Comparison of ENCODE assay signal across 27 cellular contexts in the genomic region with DNA sequence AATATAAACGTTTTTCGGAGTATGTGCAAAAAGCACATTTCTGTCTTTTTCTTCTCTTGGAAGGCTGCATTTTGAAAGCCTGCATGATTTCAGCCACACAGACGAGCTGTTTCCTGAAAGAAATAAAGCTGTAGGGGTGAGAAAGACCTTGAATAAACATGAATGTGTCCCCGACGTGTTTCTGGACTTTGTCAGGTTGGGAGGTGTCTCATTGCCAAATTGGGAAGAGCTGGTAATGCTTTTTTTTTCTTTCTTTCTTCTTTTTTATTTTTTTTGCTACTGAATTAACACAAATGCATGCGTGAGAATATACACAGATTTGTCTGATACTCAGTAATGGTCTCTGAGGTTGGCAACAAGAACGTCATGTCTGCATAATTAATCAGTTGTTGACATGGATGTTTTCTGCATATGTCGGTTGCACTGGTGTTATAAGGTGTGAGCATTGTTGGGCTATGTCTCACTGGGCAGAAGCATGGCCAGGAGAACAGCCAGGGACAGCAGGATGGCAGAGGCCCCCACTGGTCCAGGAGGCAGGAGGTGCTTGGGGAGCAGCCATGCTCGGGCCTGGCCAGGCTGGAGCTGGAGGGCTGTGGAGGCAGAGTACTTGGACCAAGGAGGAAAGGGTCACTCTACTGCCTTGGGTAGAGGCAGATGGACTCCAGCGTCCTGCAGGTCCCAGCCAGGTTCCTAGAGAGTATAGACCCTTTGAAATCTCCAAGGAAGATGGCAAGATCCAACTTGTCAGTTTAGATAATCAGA. TPM values are rescaled to one million over a fixed set of nuclear protein-coding genes. Genes with fewer than 3 reads are reported as not detected.
A peak's percentile ranks its signal among the peaks of the same experiment; 100 is the strongest.
DNase-seq lines count a peak whose midpoint lies in the region; ATAC-seq, FAIRE-seq and TF ChIP-seq lines count a peak whose summit lies in the region.
"Had no signal": no experiment of that assay in that cellular context is flagged by ENCODE, and none has a peak within 500 bp of the region (broad histone marks: within the 10 kb centered on the region; RNA-seq: fewer than 3 reads in every experiment).

No MANE protein-coding gene starts in this region.

- TF ChIP-seq CTCF in ascending aorta (IDR thresholded peaks at IDR 0.05): no peak
- TF ChIP-seq CTCF in H1 (IDR thresholded peaks at IDR 0.05; ENCODE audit: control extremely low read depth in 1 of 3, insufficient read depth in 1 of 3, low read depth in 1 of 3, low read length in 3 of 3): no peak
- TF ChIP-seq CTCF in mesothelial cell of epicardium (IDR thresholded peaks at IDR 0.05; ENCODE audit: unreplicated experiment): no peak
- no peak for TF ChIP-seq CTCF in tibial artery (IDR thresholded peaks at IDR 0.05)
- TF ChIP-seq CTCF in mammary epithelial cell (conservative IDR thresholded peaks at IDR 0.05 in 1 of 2, IDR thresholded peaks at IDR 0.05 in 1 of 2; ENCODE audit: extremely low read depth in 1 of 2, insufficient read depth in 1 of 2, low read depth in 1 of 2, low read length in 2 of 2): no peak

- DNase-seq in ascending aorta (ENCODE audit: low spot score in 2 of 2): no peak
- DNase-seq in H1 (ENCODE audit: low read depth in 1 of 2, low spot score in 2 of 2): no peak
- DNase-seq in mesothelial cell of epicardium (ENCODE audit: low spot score in 2 of 2, unreplicated experiment in 2 of 2): no peak
- no peak for DNase-seq in tibial artery
- DNase-seq in mammary epithelial cell: no peak
- no peak for DNase-seq in NCI-H187 treated with DMSO at 0.1 percent for 48 hours (lab: John Stamatoyannopoulos, UW)
- DNase-seq: activated CD4-positive, CD25-positive, alpha-beta regulatory T cell treated with anti-CD3 and anti-CD28 coated beads, Interleukin-2, amount 50 U/mL, for 72 hours; activated T-cell treated with anti-CD3 and anti-CD28 coated beads for 4 hours; Caco-2; cerebellar nuclear complex; GDM1; kidney; naive B cell; NCI-H1048; NCI-H1930; NCI-H2227 treated with DMSO at 0.1 percent for 48 hours; SJCRH30; stimulated activated naive CD8-positive, alpha-beta T cell treated with anti-CD3 and anti-CD28 coated beads, Interleukin-15, amount 100 ng/mL, for 72 hours had no signal

- H3K79me2 ChIP-seq in H1 (ENCODE audit: control insufficient read depth in 1 of 2, insufficient read depth in 2 of 2, low read length in 2 of 2) (no peaks in the 10 kb centered on the region), mammary epithelial cell (ENCODE audit: insufficient read depth, low read length) (no peaks in the 10 kb centered on the region)

- H3K23me2 ChIP-seq in H1 (ENCODE audit: low read depth, low read length): peaks cover 5% of the 10 kb centered on the region; the same call in 1 of the 2 replicates

- no peaks in the 10 kb centered on the region for H3K79me1 ChIP-seq in H1 (ENCODE audit: low read depth, low read length)

- peaks cover 0 to 2% of the 10 kb centered on the region in 2 experiments for H4K20me1 ChIP-seq in H1 (replicated peaks in 1 of 2; ENCODE audit: control insufficient read depth in 1 of 2, insufficient read depth in 2 of 2, low read length in 2 of 2)
- H4K20me1 ChIP-seq in mammary epithelial cell (ENCODE audit: insufficient read depth, low read length): no peaks in the 10 kb centered on the region

- H3K27ac ChIP-seq in ascending aorta (peak overlapping the region; percentile 67 to 86), H1 (ENCODE audit: low read depth, low read length) (no peak overlapping the region), tibial artery (peak overlapping the region; percentile 64 to 78), mammary epithelial cell (ENCODE audit: insufficient read depth, low read depth, low read length) (no peak overlapping the region)
- H3K27ac ChIP-seq: C4-2B, SJCRH30 had no signal

- H2AFZ ChIP-seq in H1 (ENCODE audit: low read length): no peak overlapping the region
- H2AFZ ChIP-seq in mammary epithelial cell (ENCODE audit: low read depth, low read length): no peak overlapping the region

- no peak for TF ChIP-seq POLR2A in H1 (IDR thresholded peaks at IDR 0.05; ENCODE audit: control extremely low read depth in 1 of 2, low read depth in 2 of 2, low read length in 2 of 2)

- dilution Hi-C loops in mammary epithelial cell (cut with HindIII; ENCODE audit: low sequenced_read_pairs): no loop called here

- no peak overlapping the region for H4K8ac ChIP-seq in H1 (ENCODE audit: extremely low read depth, insufficient read depth, low read length)

- H3K27me3 Mint-ChIP-seq in mesothelial cell of epicardium (ENCODE audit: low read depth): no peaks in the 10 kb centered on the region

- 85% methylated on average over 10 of the region's 10 CpGs; no CpG with 5 or more reads in 1 of the 2 experiments for WGBS in H1 (ENCODE audit: extremely low coverage in 1 of 2, insufficient coverage in 1 of 2, insufficient read length in 1 of 2, insufficient replicate concordance in 2 of 2, low coverage in 1 of 2, low lambda C conversion rate in 2 of 2, missing lambda C conversion rate in 1 of 2), 2 experiments
- 78% methylated on average over 10 of the region's 10 CpGs for WGBS in mammary epithelial cell (ENCODE audit: low coverage, missing lambda C conversion rate)

- no peaks in the 10 kb centered on the region for H3K9me3 Mint-ChIP-seq in mesothelial cell of epicardium
- H3K9me3 Mint-ChIP-seq: T-helper 1 cell treated with Interleukin-12 subunit alpha and Interleukin-12 subunit beta and Interleukin-4 antibody, amounts not matched to agents 30 μg/mL and 1 μg/mL, for 36 hours; type B pancreatic cell had no signal

- CTCF ChIA-PET in H1 (lab: Charles Lee; ENCODE audit: partially characterized antibody): interaction anchor here (0.9 to 1.0 kb wide), 3 partner anchors 25 to 163 kb away, joined by 3 to 4 read pairs (median 3); no protein-coding TSS in a partner anchor
- CTCF ChIA-PET in mammary epithelial cell (lab: Charles Lee; ENCODE audit: low non-redundant PET): no interaction called here

- no TSS peak for BruUV-seq in mammary epithelial cell (replicated peaks; lab: Mats Ljungman, UMichigan)

- peak overlapping the region; percentile 46; the same call in 1 of the 2 replicates for H2BK15ac ChIP-seq in H1 (ENCODE audit: low read length)

- in situ Hi-C loops in mammary epithelial cell (cut with MboI; ENCODE audit: low sequenced_read_pairs in 2 of 2): no loop called here

- POLR2A ChIA-PET in H1 (lab: Charles Lee; ENCODE audit: partially characterized antibody): interaction anchor here (0.6 kb wide), 1 partner anchor 86 kb away, joined by 3 read pairs; no protein-coding TSS in a partner anchor

- H3K27ac Mint-ChIP-seq in mesothelial cell of epicardium: peak overlapping the region; percentile 48
- H3K27ac Mint-ChIP-seq: activated naive CD8-positive, alpha-beta T cell; naive B cell; progenitor cell of endocrine pancreas; stimulated activated naive CD8-positive, alpha-beta T cell treated with anti-CD3 and anti-CD28 coated beads, Interleukin-15, amount 100 ng/mL, for 72 hours; T-helper 1 cell treated with Interleukin-12 subunit alpha and Interleukin-12 subunit beta and Interleukin-4 antibody, amounts not matched to agents 30 μg/mL and 1 μg/mL, for 36 hours; type B pancreatic cell had no signal

- H3K4me1 ChIP-seq in ascending aorta (peaks cover 18 to 37% of the 10 kb centered on the region in 2 donors), H1 (replicated peaks in 1 of 4; ENCODE audit: control insufficient read depth in 3 of 4, insufficient read depth in 4 of 4, low read length in 3 of 4) (peaks cover 3 to 14% (median 6%) of the 10 kb centered on the region in 4 experiments; a peak in 6 of 7 replicates), tibial artery (peaks cover 0 to 49% (median 19%) of the 10 kb centered on the region in 4 donors), mammary epithelial cell (ENCODE audit: insufficient read depth, low read length) (peaks cover under 1% of the 10 kb centered on the region)
- H3K4me1 ChIP-seq: Caco-2 had no signal

- H3K4me3 Mint-ChIP-seq in mesothelial cell of epicardium: no peak overlapping the region
- H3K4me3 Mint-ChIP-seq: activated naive CD8-positive, alpha-beta T cell; naive B cell; stimulated activated naive CD8-positive, alpha-beta T cell treated with anti-CD3 and anti-CD28 coated beads, Interleukin-15, amount 100 ng/mL, for 72 hours; T-helper 1 cell treated with Interleukin-12 subunit alpha and Interleukin-12 subunit beta and Interleukin-4 antibody, amounts not matched to agents 30 μg/mL and 1 μg/mL, for 36 hours; type B pancreatic cell had no signal

- TF ChIP-seq EP300 in H1 (IDR thresholded peaks at IDR 0.05; ENCODE audit: borderline replicate concordance in 1 of 2, low read depth in 2 of 2, low read length in 2 of 2): no peak

- peak overlapping the region; percentile 19 to 37 for H3K4me3 ChIP-seq in ascending aorta
- H3K4me3 ChIP-seq in H1 (ENCODE audit: extremely low read depth in 1 of 4, insufficient read depth in 2 of 4, low read depth in 3 of 4, low read length in 4 of 4): no peak overlapping the region
- no peak overlapping the region for H3K4me3 ChIP-seq in tibial artery
- H3K4me3 ChIP-seq in mammary epithelial cell (replicated peaks in 1 of 3; ENCODE audit: insufficient read depth in 1 of 3, low read depth in 2 of 3, low read length in 3 of 3): no peak overlapping the region
- H3K4me3 ChIP-seq: SJCRH30 had no signal

- H2BK120ac ChIP-seq in H1 (replicated peaks; ENCODE audit: low read depth, low read length): no peak overlapping the region

- no peak overlapping the region for H2BK20ac ChIP-seq in H1 (ENCODE audit: low read length)

- no peak overlapping the region for H3K14ac ChIP-seq in H1 (ENCODE audit: insufficient read length)

- H3K4me2 ChIP-seq in H1 (ENCODE audit: insufficient read depth in 1 of 2, low read depth in 2 of 2, low read length in 2 of 2) (no peak overlapping the region), mammary epithelial cell (ENCODE audit: insufficient read depth, low read depth, low read length) (no peak overlapping the region)

- H3K23ac ChIP-seq in H1 (ENCODE audit: insufficient read length): no peak overlapping the region

- H3K27me3 ChIP-seq in ascending aorta (no peaks in the 10 kb centered on the region), H1 (replicated peaks in 1 of 4; ENCODE audit: control insufficient read depth in 3 of 4, extremely low read depth in 1 of 4, insufficient read depth in 3 of 4, low read length in 3 of 4) (no peaks in the 10 kb centered on the region), tibial artery (no peaks in the 10 kb centered on the region), mammary epithelial cell (ENCODE audit: insufficient read depth, low read length) (peaks cover 9% of the 10 kb centered on the region)
- H3K27me3 ChIP-seq: SJCRH30 had no signal

- no peak for FAIRE-seq in H1 (lab: Jason Lieb, UNC)
- FAIRE-seq: astrocyte, H54, kidney, RCC 7860 had no signal

- no peak for TF ChIP-seq RAD21 in H1 (IDR thresholded peaks at IDR 0.05 in 1 of 2, conservative IDR thresholded peaks at IDR 0.05 in 1 of 2; ENCODE audit: low read depth in 2 of 2, low read length in 2 of 2)

- no peak overlapping the region for H4K5ac ChIP-seq in H1 (ENCODE audit: insufficient read length, low read depth, low read length)

- H3K9ac ChIP-seq in H1 (replicated peaks in 1 of 4; ENCODE audit: extremely low read depth in 1 of 4, low read depth in 3 of 4, low read length in 3 of 4) (no peak overlapping the region), mammary epithelial cell (ENCODE audit: insufficient read depth, low read length) (no peak overlapping the region)

- H3K9me3 ChIP-seq in ascending aorta (no peaks in the 10 kb centered on the region), H1 (ENCODE audit: insufficient read depth in 2 of 2, low read depth in 1 of 2, low read length in 1 of 2) (no peaks in the 10 kb centered on the region), tibial artery (no peaks in the 10 kb centered on the region), mammary epithelial cell (replicated peaks; ENCODE audit: insufficient read depth, low read length) (no peaks in the 10 kb centered on the region)
- H3K9me3 ChIP-seq: Caco-2, SJCRH30 had no signal

- peaks cover 30% of the 10 kb centered on the region for H3K4me1 Mint-ChIP-seq in mesothelial cell of epicardium
- H3K4me1 Mint-ChIP-seq: naive B cell; stimulated activated naive CD8-positive, alpha-beta T cell treated with anti-CD3 and anti-CD28 coated beads, Interleukin-15, amount 100 ng/mL, for 72 hours had no signal

- H4K91ac ChIP-seq in H1 (replicated peaks; ENCODE audit: insufficient read length, low read length): peak overlapping the region; percentile 73

- H2BK5ac ChIP-seq in H1 (ENCODE audit: low read depth, low read length): no peak overlapping the region

- intact Hi-C loops in ascending aorta (cut with DNase I): loop anchor here (2.0 kb wide), 1 partner anchor 40 kb away; no protein-coding TSS in a partner anchor
- intact Hi-C loops in tibial artery (cut with DNase I; ENCODE audit: low total_unique reads): no loop called here
- intact Hi-C loops in mammary epithelial cell (cut with micrococcal nuclease): no loop called here

- H2BK12ac ChIP-seq in H1 (ENCODE audit: low read depth, low read length): no peak overlapping the region

- no peak overlapping the region for H2AK5ac ChIP-seq in H1 (ENCODE audit: low read depth, low read length)

- H3K18ac ChIP-seq in H1 (ENCODE audit: extremely low read depth, low read length): no peak overlapping the region

- H3K4ac ChIP-seq in H1 (replicated peaks; ENCODE audit: insufficient read length, low read depth, low read length): no peak overlapping the region

- H3K36me3 ChIP-seq in ascending aorta (no peaks in the 10 kb centered on the region), H1 (ENCODE audit: control insufficient read depth in 2 of 4, insufficient read depth in 4 of 4, low read length in 3 of 4) (no peaks in the 10 kb centered on the region), tibial artery (no peaks in the 10 kb centered on the region), mammary epithelial cell (ENCODE audit: insufficient read depth, low read length) (no peaks in the 10 kb centered on the region)
- H3K36me3 ChIP-seq: SJCRH30 had no signal

- no peaks in the 10 kb centered on the region for H3K36me3 Mint-ChIP-seq in mesothelial cell of epicardium
- H3K36me3 Mint-ChIP-seq: activated naive CD8-positive, alpha-beta T cell; naive B cell; type B pancreatic cell had no signal

- no peak for ATAC-seq in HG03280 (IDR thresholded peaks at IDR 0.05; ENCODE audit: unreplicated experiment)
- ATAC-seq: stimulated activated naive CD8-positive, alpha-beta T cell treated with anti-CD3 and anti-CD28 coated beads, Interleukin-15, amount 100 ng/mL, for 72 hours had no signal

- H3K56ac ChIP-seq in H1 (replicated peaks; ENCODE audit: insufficient read length, low read depth, low read length): no peak overlapping the region

RNA-seq across cellular contexts. Expression of gene ADAMTSL3, which starts 39.1 kb away (rescaled TPM):
- total RNA-seq in ascending aorta (28.1 TPM), mesothelial cell of epicardium (13.2 to 14.3 TPM (median 13.9 TPM) in 3 replicates), mammary epithelial cell (under 1 TPM in 1 of 2 donors, not detected in 1; 0.17 TPM)
- 0.75 and 1.4 TPM in 2 replicates for total RNA-seq in H1 (2021; fragmentation: NEBNext Ultra II Directional; extraction: Animal tissue kit (Norgen Biotek cat#: 25700))
- polyA plus RNA-seq in H1 (2011; rRNA removed) (0.35 TPM in 2 replicates), mammary epithelial cell (0.02 TPM)
- polyA plus RNA-seq in H1 (2011; cell fraction: cytosol; rRNA removed): 0.36 TPM
- polyA plus RNA-seq in H1 (2011; cell fraction: nucleus; rRNA removed): 1.2 TPM
- polyA plus RNA-seq in H1 (2012, experiment 1 of 2): 0.49 to 0.82 TPM (median 0.72 TPM) in 4 replicates
- 0.09 TPM for polyA plus RNA-seq in H1 (2012, experiment 2 of 2)
- polyA plus RNA-seq in H1 (2013, experiment 1 of 2): 0.53 TPM
- polyA plus RNA-seq in H1 (2013, experiment 2 of 2): 0.63 TPM
- 1.5 and 5.4 TPM in 2 replicates for polyA minus RNA-seq in H1 (2011; rRNA and poly(A)+ RNA removed)
- polyA minus RNA-seq in H1 (2011; cell fraction: cytosol; rRNA and poly(A)+ RNA removed): 0.59 TPM
- 2.4 TPM for polyA minus RNA-seq in H1 (2011; cell fraction: nucleus; rRNA and poly(A)+ RNA removed)
- polyA minus RNA-seq in mammary epithelial cell: not detected

Comparison
In these comparisons a context has a peak if more than half of its experiments do, and no peak if none do; other contexts are left out.
1. H3K27ac ChIP-seq: peak in ascending aorta (2 of 2) and tibial artery (2 of 2); none in H1 (single experiment) and mammary epithelial cell (single experiment).
2. H3K4me3 ChIP-seq: peak in ascending aorta (2 of 2); none in H1 (0 of 4), tibial artery (0 of 2) and mammary epithelial cell (0 of 3).